ENCODE assay signal across 16 cellular contexts in genomic region chr1:33032126-33032869, GRCh38. TPM values are rescaled to one million over a fixed set of nuclear protein-coding genes. Genes with fewer than 3 reads are reported as not detected.
DNase-seq lines count a peak whose midpoint lies in the region; TF ChIP-seq lines count a peak whose summit lies in the region.
"Had no signal": no experiment of that assay in that cellular context is flagged by ENCODE, and none has a peak within 500 bp of the region (broad histone marks: within the 10 kb centered on the region; RNA-seq: fewer than 3 reads in every experiment).

No MANE protein-coding gene starts in this region.

- no peak overlapping the region for H3K9ac ChIP-seq in trophoblast cell (ENCODE audit: low read length)

- H3K9me3 ChIP-seq in spleen (no peaks in the 10 kb centered on the region), trophoblast cell (ENCODE audit: insufficient read depth, low read depth, low read length) (no peaks in the 10 kb centered on the region)
- H3K9me3 ChIP-seq: heart right ventricle, left ventricle myocardium inferior, upper lobe of left lung had no signal

- H3K79me1 ChIP-seq in trophoblast cell (ENCODE audit: low read length): peaks cover 6% of the 10 kb centered on the region

- H3K27ac ChIP-seq in spleen (peak overlapping the region in 6 of 8 donors; percentile 4 to 66 (median 32)), trophoblast cell (ENCODE audit: low read depth, low read length) (no peak overlapping the region)
- H3K27ac ChIP-seq: left ventricle myocardium inferior, upper lobe of left lung had no signal

- no peak overlapping the region for H4K12ac ChIP-seq in trophoblast cell (ENCODE audit: low read depth, low read length)

- no peak overlapping the region for H4K8ac ChIP-seq in trophoblast cell (ENCODE audit: low read depth, low read length)

- no peaks in the 10 kb centered on the region for H3K9me3 Mint-ChIP-seq in activated T-cell treated with anti-CD3 and anti-CD28 coated beads, Interleukin-2, amount 50 U/mL, for 24 hours
- H3K9me3 Mint-ChIP-seq in chondrocyte (ENCODE audit: low read depth): no peaks in the 10 kb centered on the region

- H2BK12ac ChIP-seq in trophoblast cell (ENCODE audit: low read length): no peak overlapping the region

- no peak overlapping the region for H2BK5ac ChIP-seq in trophoblast cell (ENCODE audit: low read depth, low read length, poor library complexity)

- TF ChIP-seq CTCF in chondrocyte (IDR thresholded peaks at IDR 0.05) (no peak), spleen (IDR thresholded peaks at IDR 0.05 in 8 of 11, conservative IDR thresholded peaks at IDR 0.05 in 3 of 11) (no peak)

- peaks cover 15 to 95% (median 64%) of the 10 kb centered on the region in 6 donors for H3K4me1 ChIP-seq in spleen
- peaks cover 7 to 9% of the 10 kb centered on the region in 2 experiments for H3K4me1 ChIP-seq in trophoblast cell (ENCODE audit: control insufficient read depth in 1 of 2, insufficient read depth in 2 of 2, low read length in 2 of 2)

- H3K4me3 ChIP-seq in spleen (no peak overlapping the region), trophoblast cell (ENCODE audit: low read depth, low read length) (no peak overlapping the region)
- H3K4me3 ChIP-seq: heart right ventricle, left ventricle myocardium inferior, upper lobe of left lung had no signal

- TF ChIP-seq POLR2A in spleen (IDR thresholded peaks at IDR 0.05): no peak

- H3K4me2 ChIP-seq in trophoblast cell (ENCODE audit: low read length): no peak overlapping the region

- H2AFZ ChIP-seq in trophoblast cell (ENCODE audit: insufficient read depth, low read length, poor library complexity): no peak overlapping the region

- H3K23ac ChIP-seq in trophoblast cell (ENCODE audit: low read length): no peak overlapping the region

- H3K27ac Mint-ChIP-seq in activated T-cell treated with anti-CD3 and anti-CD28 coated beads, Interleukin-2, amount 50 U/mL, for 24 hours: peak overlapping the region; percentile 20
- peak overlapping the region; percentile 39 for H3K27ac Mint-ChIP-seq in chondrocyte (ENCODE audit: unreplicated experiment)

- peak overlapping the region; percentile 6 for H3K4me3 Mint-ChIP-seq in activated T-cell treated with anti-CD3 and anti-CD28 coated beads, Interleukin-2, amount 50 U/mL, for 24 hours
- H3K4me3 Mint-ChIP-seq in chondrocyte (ENCODE audit: unreplicated experiment): no peak overlapping the region
- H3K4me3 Mint-ChIP-seq: WTC11 had no signal

- no peak overlapping the region for H3K14ac ChIP-seq in trophoblast cell (ENCODE audit: low read length)

- H2AK5ac ChIP-seq in trophoblast cell (ENCODE audit: low read length): no peak overlapping the region

- DNase-seq in activated T-cell treated with anti-CD3 and anti-CD28 coated beads, Interleukin-2, amount 50 U/mL, for 24 hours: no peak
- DNase-seq in activated T-cell treated with anti-CD3 and anti-CD28 coated beads, Interleukin-2, amount 50 U/mL, for 48 hours: no peak
- DNase-seq in NOMO-1 (lab: John Stamatoyannopoulos, UW; ENCODE audit: unreplicated experiment in 2 of 2) (peak; percentile 88 to 97), chondrocyte (ENCODE audit: low spot score) (no peak), spleen (no peak), trophoblast cell (no peak), GM03348 (ENCODE audit: low spot score) (no peak)
- no peak for DNase-seq in stimulated activated CD4-positive, alpha-beta T cell treated with anti-CD3 and anti-CD28 coated beads, Interleukin-2, amount 100 ng/mL, for 24 hours
- DNase-seq: GOT3, heart right ventricle, left ventricle myocardium inferior, NCI-H1417, NCI-H524 treated with DMSO at 0.1 percent for 48 hours, Right ventricle myocardium superior, upper lobe of left lung had no signal

- peaks cover 3% of the 10 kb centered on the region for H3K79me2 ChIP-seq in trophoblast cell (ENCODE audit: control insufficient read depth, insufficient read depth, low read length, poor library complexity)

- peaks cover 91% of the 10 kb centered on the region for H3K36me3 Mint-ChIP-seq in activated T-cell treated with anti-CD3 and anti-CD28 coated beads, Interleukin-2, amount 50 U/mL, for 24 hours (ENCODE audit: low read depth)
- no peaks in the 10 kb centered on the region for H3K36me3 Mint-ChIP-seq in chondrocyte (ENCODE audit: low read depth)

- no peaks in the 10 kb centered on the region for H3K27me3 ChIP-seq in spleen (replicated peaks in 1 of 7)
- H3K27me3 ChIP-seq in trophoblast cell (ENCODE audit: insufficient read depth, low read length): no peaks in the 10 kb centered on the region
- H3K27me3 ChIP-seq: heart right ventricle, upper lobe of left lung had no signal

- no peak overlapping the region for H2BK120ac ChIP-seq in trophoblast cell (ENCODE audit: insufficient read depth, low read length, poor library complexity)

- no peaks in the 10 kb centered on the region for H3K27me3 Mint-ChIP-seq in activated T-cell treated with anti-CD3 and anti-CD28 coated beads, Interleukin-2, amount 50 U/mL, for 24 hours
- no peaks in the 10 kb centered on the region for H3K27me3 Mint-ChIP-seq in chondrocyte (ENCODE audit: low read depth)

- H3K4ac ChIP-seq in trophoblast cell (ENCODE audit: low read depth, low read length): no peak overlapping the region

- WGBS in spleen, 5 donors: 37 to 56% (median 52%) methylated on average over 6 of the region's 6 CpGs
- no CpG with 5 or more reads among the region's 6 CpGs for WGBS in trophoblast cell (ENCODE audit: extremely low coverage, insufficient coverage, insufficient read length)

- peaks cover 78% of the 10 kb centered on the region for H3K4me1 Mint-ChIP-seq in activated T-cell treated with anti-CD3 and anti-CD28 coated beads, Interleukin-2, amount 50 U/mL, for 24 hours (ENCODE audit: low read depth)
- H3K4me1 Mint-ChIP-seq in chondrocyte (ENCODE audit: low read depth): peaks cover 58% of the 10 kb centered on the region

- H4K91ac ChIP-seq in trophoblast cell (ENCODE audit: low read depth, low read length): no peak overlapping the region

- intact Hi-C loops in spleen (cut with DNase I; ENCODE audit: low total_unique reads): no loop called here

- no peak overlapping the region for H3K18ac ChIP-seq in trophoblast cell (ENCODE audit: low read length)

- H3K36me3 ChIP-seq in spleen (peaks cover 0 to 48% (median 7%) of the 10 kb centered on the region in 6 donors), trophoblast cell (ENCODE audit: control insufficient read depth in 1 of 2, insufficient read depth in 2 of 2, low read length in 2 of 2) (peaks cover 3 to 6% of the 10 kb centered on the region in 2 experiments)

RNA-seq across cellular contexts. Expression of gene AK2, which starts 4.4 kb away (rescaled TPM):
- total RNA-seq in chondrocyte: 86.1 to 98.9 TPM (median 94.9 TPM) in 3 replicates
- 100 to 1,000 TPM in 4 of 7 donors, 10 to 100 TPM in 3; 83.9 to 139 (median 103) TPM for total RNA-seq in spleen
- polyA plus RNA-seq in spleen: 10 to 100 TPM; 42.8 to 75.1 (median 74.7) TPM
- polyA plus RNA-seq in trophoblast cell (2013): 81.3 and 83.7 TPM in 2 replicates

RNA-seq across cellular contexts. Expression of gene AZIN2, which starts 48.7 kb away (rescaled TPM):
- 3.5 to 12.4 TPM (median 5.8 TPM) in 3 replicates for total RNA-seq in chondrocyte
- 1 to 10 TPM; 2.8 to 8.3 (median 4.4) TPM for total RNA-seq in spleen
- polyA plus RNA-seq in spleen: 1 to 10 TPM; 1.4 to 2.0 (median 1.5) TPM
- polyA plus RNA-seq in trophoblast cell (2013): 4.4 and 5.3 TPM in 2 replicates

Comparison
In these comparisons a context has a peak if more than half of its experiments do, and no peak if none do; other contexts are left out.
1. DNase-seq: peak in NOMO-1 (2 of 2); none in activated T-cell treated with anti-CD3 and anti-CD28 coated beads, Interleukin-2, amount 50 U/mL, for 24 hours (single experiment), activated T-cell treated with anti-CD3 and anti-CD28 coated beads, Interleukin-2, amount 50 U/mL, for 48 hours (0 of 2), chondrocyte (single experiment), spleen (single experiment), trophoblast cell (0 of 2), stimulated activated CD4-positive, alpha-beta T cell treated with anti-CD3 and anti-CD28 coated beads, Interleukin-2, amount 100 ng/mL, for 24 hours (0 of 2) and GM03348 (single experiment).